27 cellular contexts compared by ENCODE assay signal in genomic region chr7:28937103-28937502, GRCh38. TPM values are rescaled to one million over a fixed set of nuclear protein-coding genes. Genes with fewer than 3 reads are reported as not detected.
"Had no signal": no experiment of that assay in that cellular context is flagged by ENCODE, and none has a peak within 500 bp of the region (broad histone marks: within the 10 kb centered on the region; RNA-seq: fewer than 3 reads in every experiment).

No MANE protein-coding gene starts in this region.

- H3K9me3 ChIP-seq: left lung, lower lobe of right lung, pancreas, prostate gland, right atrium auricular region, right lobe of liver, stomach, testis, thyroid gland, transverse colon, upper lobe of right lung had no signal

- H3K4me1 ChIP-seq: prostate gland, testis had no signal

- ATAC-seq: left colon; left lung; lower lobe of right lung; naive thymus-derived CD8-positive, alpha-beta T cell; pancreas; stimulated activated naive B cell treated with anti-CD40 and anti-IgM and Interleukin-4, amounts not matched to agents 10 μg/mL and 1 μg/mL and 100 μg/mL, for 72 hours; stimulated activated naive CD8-positive, alpha-beta T cell treated with anti-CD3 and anti-CD28 coated beads, Interleukin-15, Interleukin-2, amounts not matched to agents 100 U/mL and 50 U/mL, for 24 hours; upper lobe of right lung had no signal

- H3K9me3 Mint-ChIP-seq: immature natural killer cell; naive thymus-derived CD8-positive, alpha-beta T cell; nephron; neural crest cell; stimulated activated naive B cell treated with anti-CD40 and anti-IgM and Interleukin-4, amounts not matched to agents 10 μg/mL and 1 μg/mL and 100 μg/mL, for 72 hours had no signal

- H3K27me3 ChIP-seq: pancreas, right atrium auricular region, right lobe of liver, testis, thyroid gland, transverse colon, upper lobe of right lung had no signal

- H3K27ac ChIP-seq: left lung, lower lobe of right lung, pancreas, prostate gland, right atrium auricular region, right lobe of liver, stomach, testis, thyroid gland, transverse colon, upper lobe of right lung had no signal

- H3K4me3 Mint-ChIP-seq: immature natural killer cell; naive thymus-derived CD8-positive, alpha-beta T cell; nephron; neural crest cell; stimulated activated naive B cell treated with anti-CD40 and anti-IgM and Interleukin-4, amounts not matched to agents 10 μg/mL and 1 μg/mL and 100 μg/mL, for 72 hours had no signal

- H3K27ac Mint-ChIP-seq: immature natural killer cell; naive thymus-derived CD8-positive, alpha-beta T cell; nephron; stimulated activated naive B cell treated with anti-CD40 and anti-IgM and Interleukin-4, amounts not matched to agents 10 μg/mL and 1 μg/mL and 100 μg/mL, for 72 hours had no signal

- DNase-seq: hypothalamus; immature natural killer cell; left colon; left lung; lower lobe of right lung; mammary epithelial cell; mesenchymal stem cell; naive thymus-derived CD8-positive, alpha-beta T cell; nucleus accumbens; pancreas; right lobe of liver; stimulated activated CD4-positive, alpha-beta T cell treated with anti-CD3 and anti-CD28 coated beads, Interleukin-1b, Interleukin-23, amount 100 ng/mL, for 48 hours; stimulated activated CD4-positive, alpha-beta T cell treated with anti-CD3 and anti-CD28 coated beads, Interleukin-2, amount 100 ng/mL, for 48 hours; stimulated activated CD4-positive, alpha-beta T cell treated with anti-CD3 and anti-CD28 coated beads, Interleukin-4, amount 100 ng/mL, for 4 hours; stimulated activated CD8-positive, alpha-beta memory T cell treated with anti-CD3 and anti-CD28 coated beads, Interleukin-4, amount 100 ng/mL, for 48 hours; stimulated activated naive B cell treated with anti-CD40 and anti-IgM and Interleukin-4, amounts not matched to agents 10 μg/mL and 1 μg/mL and 100 μg/mL, for 72 hours; stimulated activated naive CD8-positive, alpha-beta T cell treated with anti-CD3 and anti-CD28 coated beads, Interleukin-15, Interleukin-2, amounts not matched to agents 100 U/mL and 50 U/mL, for 24 hours; stomach; testis; thyroid gland; transverse colon; upper lobe of right lung had no signal

- H3K36me3 Mint-ChIP-seq: immature natural killer cell; naive thymus-derived CD8-positive, alpha-beta T cell; stimulated activated naive B cell treated with anti-CD40 and anti-IgM and Interleukin-4, amounts not matched to agents 10 μg/mL and 1 μg/mL and 100 μg/mL, for 72 hours had no signal

- H3K36me3 ChIP-seq: left lung, lower lobe of right lung, pancreas, prostate gland, right atrium auricular region, right lobe of liver, stomach, thyroid gland, transverse colon, upper lobe of right lung had no signal

- H3K4me2 ChIP-seq: smooth muscle cell had no signal

- H3K4me1 Mint-ChIP-seq: immature natural killer cell; naive thymus-derived CD8-positive, alpha-beta T cell; stimulated activated naive B cell treated with anti-CD40 and anti-IgM and Interleukin-4, amounts not matched to agents 10 μg/mL and 1 μg/mL and 100 μg/mL, for 72 hours had no signal

- H3K4me3 ChIP-seq: left lung, lower lobe of right lung, pancreas, prostate gland, right atrium auricular region, right lobe of liver, smooth muscle cell, stomach, testis, thyroid gland, transverse colon, upper lobe of right lung had no signal

RNA-seq across cellular contexts. Expression of gene TRIL, which starts 21.0 kb away (rescaled TPM):
- total RNA-seq: naive thymus-derived CD8-positive, alpha-beta T cell had no signal
- polyA plus RNA-seq: immature natural killer cell; naive thymus-derived CD8-positive, alpha-beta T cell had no signal
